In genomic region chr2:156396126-156396525, GRCh38 we compare ENCODE assay signal across 12 cellular contexts. TPM values are rescaled to one million over a fixed set of nuclear protein-coding genes. Genes with fewer than 3 reads are reported as not detected.
DNase-seq lines count a peak whose midpoint lies in the region; ATAC-seq and TF ChIP-seq lines count a peak whose summit lies in the region.
"Had no signal": no experiment of that assay in that cellular context is flagged by ENCODE, and none has a peak within 500 bp of the region (broad histone marks: within the 10 kb centered on the region; RNA-seq: fewer than 3 reads in every experiment).

No MANE protein-coding gene starts in this region.

- DNase-seq in activated CD4-positive, alpha-beta T cell treated with anti-CD3 and anti-CD28 coated beads, Interleukin-2, amount 50 U/mL, for 4 hours, result no peak
- DNase-seq in caudate nucleus (lab: John Stamatoyannopoulos, UW), result no peak
- no peak for DNase-seq in effector memory CD8-positive, alpha-beta T cell
- DNase-seq in tibial artery, result no peak
- DNase-seq: activated CD4-positive, CD25-positive, alpha-beta regulatory T cell treated with anti-CD3 and anti-CD28 coated beads, Interleukin-2, amount 50 U/mL, for 72 hours; retina; Right ventricle myocardium superior had no signal

- H3K9me3 Mint-ChIP-seq in IgD-negative memory B cell, result peaks cover 0 to 5% (median 0%) of the 10 kb centered on the region in 3 donors
- no peaks in the 10 kb centered on the region for H3K9me3 Mint-ChIP-seq in effector memory CD8-positive, alpha-beta T cell

- peak overlapping the region; percentile 19 to 98 (median 55) for H3K27ac Mint-ChIP-seq in IgD-negative memory B cell
- H3K27ac Mint-ChIP-seq in effector memory CD8-positive, alpha-beta T cell, result no peak overlapping the region
- H3K27ac Mint-ChIP-seq: activated naive CD4-positive, alpha-beta T cell treated with anti-CD3 and anti-CD28 coated beads, Interleukin-2, amount 50 U/mL, for 72 hours had no signal

- H3K27ac ChIP-seq in neutrophil, result peak overlapping the region; percentile 68
- H3K27ac ChIP-seq in caudate nucleus (ENCODE audit: low read depth, low read length), result no peak overlapping the region
- H3K27ac ChIP-seq in tibial artery, result no peak overlapping the region

- ATAC-seq in GM19025 (IDR thresholded peaks at IDR 0.05; ENCODE audit: low read depth, unreplicated experiment), result peak; percentile 23
- ATAC-seq in HG02610 (IDR thresholded peaks at IDR 0.05; ENCODE audit: unreplicated experiment), result peak; percentile 56
- no peak for ATAC-seq in effector memory CD8-positive, alpha-beta T cell (replicated peaks)
- ATAC-seq: activated naive CD4-positive, alpha-beta T cell treated with anti-CD3 and anti-CD28 coated beads, Interleukin-2, amount 50 U/mL, for 72 hours had no signal

- peak overlapping the region in 1 of 2 experiments; percentile 7 for H3K4me3 ChIP-seq in neutrophil (ENCODE audit: low read depth in 1 of 2, low read length in 1 of 2)
- no peak overlapping the region for H3K4me3 ChIP-seq in tibial artery

- TF ChIP-seq CTCF in neutrophil (IDR thresholded peaks at IDR 0.05) (no peak), tibial artery (IDR thresholded peaks at IDR 0.05) (no peak)

- H3K36me3 ChIP-seq in neutrophil, result no peaks in the 10 kb centered on the region
- no peaks in the 10 kb centered on the region for H3K36me3 ChIP-seq in tibial artery

- peaks cover 38 to 51% of the 10 kb centered on the region in 2 experiments for H3K4me1 ChIP-seq in neutrophil (ENCODE audit: control insufficient read depth in 1 of 2, insufficient read depth in 1 of 2, low read depth in 1 of 2, low read length in 1 of 2)
- H3K4me1 ChIP-seq in tibial artery, result peaks cover 0 to 11% (median 4%) of the 10 kb centered on the region in 4 donors

- H3K9me3 ChIP-seq in neutrophil (no peaks in the 10 kb centered on the region), tibial artery (no peaks in the 10 kb centered on the region)

- no peaks in the 10 kb centered on the region for H3K36me3 Mint-ChIP-seq in IgD-negative memory B cell
- peaks cover 22% of the 10 kb centered on the region for H3K36me3 Mint-ChIP-seq in effector memory CD8-positive, alpha-beta T cell (ENCODE audit: insufficient read depth)

- H3K4me1 Mint-ChIP-seq in IgD-negative memory B cell, result peaks cover 13 to 27% (median 21%) of the 10 kb centered on the region in 3 donors
- H3K4me1 Mint-ChIP-seq in effector memory CD8-positive, alpha-beta T cell (ENCODE audit: low read depth in 2 of 2), result peaks cover 19 to 24% of the 10 kb centered on the region in 2 donors

- H3K27me3 ChIP-seq in neutrophil, result no peaks in the 10 kb centered on the region
- H3K27me3 ChIP-seq in tibial artery, result no peaks in the 10 kb centered on the region

- H3K4me3 Mint-ChIP-seq in IgD-negative memory B cell, result peak overlapping the region in 3 of 4 donors; percentile 18 to 97 (median 55)
- H3K4me3 Mint-ChIP-seq in effector memory CD8-positive, alpha-beta T cell, result no peak overlapping the region

- intact Hi-C loops in tibial artery (cut with DNase I; ENCODE audit: low total_unique reads), result loop anchor here (5.0 kb wide), 1 partner anchor 54 kb away; no protein-coding TSS in a partner anchor

- no peaks in the 10 kb centered on the region for H3K27me3 Mint-ChIP-seq in IgD-negative memory B cell
- H3K27me3 Mint-ChIP-seq in effector memory CD8-positive, alpha-beta T cell, result no peaks in the 10 kb centered on the region

RNA-seq across cellular contexts. Expression of gene GPD2, which starts 40.1 kb away (rescaled TPM):
- 6.5 TPM for polyA plus RNA-seq in IgD-negative memory B cell

Comparison
In these comparisons a context has a peak if more than half of its experiments do, and no peak if none do; other contexts are left out.
1. H3K27ac Mint-ChIP-seq: peak in IgD-negative memory B cell (3 of 3); none in effector memory CD8-positive, alpha-beta T cell (0 of 2).
2. H3K4me3 Mint-ChIP-seq: peak in IgD-negative memory B cell (3 of 4); none in effector memory CD8-positive, alpha-beta T cell (0 of 2).